8 cellular contexts compared by ENCODE assay signal in genomic region chr7:151408839-151409554, GRCh38. TPM values are rescaled to one million over a fixed set of nuclear protein-coding genes. Genes with fewer than 3 reads are reported as not detected.
A peak's percentile ranks its signal among the peaks of the same experiment; 100 is the strongest.
DNase-seq lines count a peak whose midpoint lies in the region; ATAC-seq and TF ChIP-seq lines count a peak whose summit lies in the region.

No MANE protein-coding gene starts in this region.

- no peaks in the 10 kb centered on the region for H3K36me3 ChIP-seq in ectodermal cell (ENCODE audit: control insufficient read depth, insufficient read depth, low read length)

- no peak overlapping the region for H3K27ac Mint-ChIP-seq in T-helper 1 cell treated with Interleukin-12 subunit alpha and Interleukin-12 subunit beta and Interleukin-4 antibody, amounts not matched to agents 30 μg/mL and 1 μg/mL, for 36 hours
- H3K27ac Mint-ChIP-seq in nephron (peak overlapping the region; percentile 83 to 95 (median 91)), HFFc6 (no peak overlapping the region)

- H3K4me1 Mint-ChIP-seq in T-helper 1 cell treated with Interleukin-12 subunit alpha and Interleukin-12 subunit beta and Interleukin-4 antibody, amounts not matched to agents 30 μg/mL and 1 μg/mL, for 36 hours (ENCODE audit: low read depth), result peaks cover 8% of the 10 kb centered on the region
- H3K4me1 Mint-ChIP-seq in nephron, result peaks cover 18% of the 10 kb centered on the region
- H3K4me1 Mint-ChIP-seq in HFFc6 (ENCODE audit: low read depth), result peaks cover 11% of the 10 kb centered on the region

- H3K4me3 Mint-ChIP-seq in T-helper 1 cell treated with Interleukin-12 subunit alpha and Interleukin-12 subunit beta and Interleukin-4 antibody, amounts not matched to agents 30 μg/mL and 1 μg/mL, for 36 hours, result peak overlapping the region; percentile 57
- peak overlapping the region; percentile 89 to 100 (median 96) for H3K4me3 Mint-ChIP-seq in nephron
- H3K4me3 Mint-ChIP-seq in HFFc6, result no peak overlapping the region

- TF ChIP-seq CTCF in nephron (IDR thresholded peaks at IDR 0.05; ENCODE audit: unreplicated experiment in 3 of 3) (no peak), HFFc6 (IDR thresholded peaks at IDR 0.05) (no peak)

- H3K9me3 Mint-ChIP-seq in T-helper 1 cell treated with Interleukin-12 subunit alpha and Interleukin-12 subunit beta and Interleukin-4 antibody, amounts not matched to agents 30 μg/mL and 1 μg/mL, for 36 hours, result no peaks in the 10 kb centered on the region
- H3K9me3 Mint-ChIP-seq in nephron (no peaks in the 10 kb centered on the region), HFFc6 (no peaks in the 10 kb centered on the region)

- no peaks in the 10 kb centered on the region for H3K9me3 ChIP-seq in ectodermal cell (ENCODE audit: control insufficient read depth, low read length)

- H3K4me1 ChIP-seq in ectodermal cell (ENCODE audit: control insufficient read depth, insufficient read depth, low read length), result no peaks in the 10 kb centered on the region

- peaks cover 56% of the 10 kb centered on the region for H3K27me3 ChIP-seq in ectodermal cell (ENCODE audit: control insufficient read depth, insufficient read depth, low read length, poor library complexity, severe bottlenecking)

- 2% methylated on average over 46 to 47 of the region's 47 CpGs for WGBS in ectodermal cell, 2 experiments

- H3K36me3 Mint-ChIP-seq in T-helper 1 cell treated with Interleukin-12 subunit alpha and Interleukin-12 subunit beta and Interleukin-4 antibody, amounts not matched to agents 30 μg/mL and 1 μg/mL, for 36 hours (ENCODE audit: low read depth), result peaks cover 2% of the 10 kb centered on the region
- peaks cover 15% of the 10 kb centered on the region for H3K36me3 Mint-ChIP-seq in nephron (ENCODE audit: low read depth)
- no peaks in the 10 kb centered on the region for H3K36me3 Mint-ChIP-seq in HFFc6 (ENCODE audit: low read depth)

- DNase-seq in activated T-cell treated with anti-CD3 and anti-CD28 coated beads for 1 hour (ENCODE audit: low read depth) (peak; percentile 34), activated T-cell treated with anti-CD3 and anti-CD28 coated beads for 4 hours (no peak), HFFc6 (no peak), RKO (ENCODE audit: low spot score) (no peak)

- no peak for ATAC-seq in HG03097 (IDR thresholded peaks at IDR 0.05; ENCODE audit: low FRiP score, unreplicated experiment)

- no peak overlapping the region for H3K27ac ChIP-seq in ectodermal cell (ENCODE audit: insufficient read depth, low read depth, low read length, poor library complexity, severe bottlenecking)

- peak overlapping the region; percentile 67 for H3K4me3 ChIP-seq in ectodermal cell (ENCODE audit: insufficient read depth, low read depth, low read length)

- peaks cover 52% of the 10 kb centered on the region for H3K27me3 Mint-ChIP-seq in T-helper 1 cell treated with Interleukin-12 subunit alpha and Interleukin-12 subunit beta and Interleukin-4 antibody, amounts not matched to agents 30 μg/mL and 1 μg/mL, for 36 hours (ENCODE audit: low read depth)
- H3K27me3 Mint-ChIP-seq in nephron (ENCODE audit: low read depth), result peaks cover 32% of the 10 kb centered on the region
- peaks cover 56% of the 10 kb centered on the region for H3K27me3 Mint-ChIP-seq in HFFc6 (ENCODE audit: insufficient read depth)

RNA-seq across cellular contexts. Expression of gene WDR86, which starts 0.8 kb away (rescaled TPM):
- 7.3 TPM for polyA plus RNA-seq in ectodermal cell (2013, experiment 1 of 4)
- 13.3 TPM for polyA plus RNA-seq in ectodermal cell (2013, experiment 2 of 4)
- polyA plus RNA-seq in ectodermal cell (2013, experiment 3 of 4), result 12.1 TPM
- polyA plus RNA-seq in ectodermal cell (2013, experiment 4 of 4), result 12.3 TPM
- not detected for total RNA-seq in HFFc6 (2021; fragmentation: NEBNext Ultra II Directional; extraction: Animal tissue kit (Norgen Biotek cat#: 25700))

RNA-seq across cellular contexts. Expression of gene CRYGN, which starts 30.9 kb away (rescaled TPM):
- polyA plus RNA-seq in ectodermal cell (2013, experiment 1 of 4), result not detected
- 0.30 TPM for polyA plus RNA-seq in ectodermal cell (2013, experiment 2 of 4)
- 0.32 TPM for polyA plus RNA-seq in ectodermal cell (2013, experiment 3 of 4)
- polyA plus RNA-seq in ectodermal cell (2013, experiment 4 of 4), result 0.61 TPM
- not detected for total RNA-seq in HFFc6 (2021; fragmentation: NEBNext Ultra II Directional; extraction: Animal tissue kit (Norgen Biotek cat#: 25700))

Comparison
In these comparisons a context has a peak if more than half of its experiments do, and no peak if none do; other contexts are left out.
1. H3K27ac Mint-ChIP-seq: peak in nephron (3 of 3); none in T-helper 1 cell treated with Interleukin-12 subunit alpha and Interleukin-12 subunit beta and Interleukin-4 antibody, amounts not matched to agents 30 μg/mL and 1 μg/mL, for 36 hours (single experiment) and HFFc6 (single experiment).